16 cellular contexts compared by ENCODE assay signal in genomic region chr16:46730126-46730525, GRCh38. TPM values are rescaled to one million over a fixed set of nuclear protein-coding genes. Genes with fewer than 3 reads are reported as not detected.
"Had no signal": no experiment of that assay in that cellular context is flagged by ENCODE, and none has a peak within 500 bp of the region (broad histone marks: within the 10 kb centered on the region; RNA-seq: fewer than 3 reads in every experiment).

No MANE protein-coding gene starts in this region.

- H3K36me3 ChIP-seq: neutrophil, sigmoid colon, thoracic aorta, transverse colon had no signal

- H3K27ac ChIP-seq: neutrophil, psoas muscle, sigmoid colon, skin epidermis, thoracic aorta, transverse colon had no signal

- DNase-seq: effector memory CD4-positive, alpha-beta T cell; mesenchymal stem cell; naive B cell; nephron progenitor cell; psoas muscle; retina; sigmoid colon; stimulated activated CD4-positive, alpha-beta T cell treated with anti-CD3 and anti-CD28 coated beads, Interleukin-12 subunit alpha, Interleukin-12 subunit beta, amount 100 ng/mL, for 4 hours; stimulated activated naive CD4-positive, alpha-beta T cell treated with Interleukin-2 at 50 U/mL for 16 hours; transverse colon had no signal

- H3K4me3 ChIP-seq: lung, psoas muscle, sigmoid colon, skin epidermis, thoracic aorta, transverse colon had no signal

- ATAC-seq: esophagus mucosa, left lobe of liver had no signal

- H3K9me3 ChIP-seq: neutrophil, psoas muscle, sigmoid colon, transverse colon had no signal

- H3K27me3 ChIP-seq: neutrophil, sigmoid colon, transverse colon had no signal

- H3K4me1 ChIP-seq: psoas muscle, sigmoid colon, transverse colon had no signal

RNA-seq across cellular contexts. Expression of gene MYLK3, which starts 18.0 kb away (rescaled TPM):
- total RNA-seq: transverse colon had no signal
